ENCODE assay signal across 1 cellular context in genomic region chr9:98176391-98177259, GRCh38.
TF ChIP-seq lines count a peak whose summit lies in the region.

No MANE protein-coding gene starts in this region.

TF ChIP-seq in K562, 482 proteins besides CTCF, POLR2A, EP300 and RAD21:
- TF ChIP-seq, protein P1, sequence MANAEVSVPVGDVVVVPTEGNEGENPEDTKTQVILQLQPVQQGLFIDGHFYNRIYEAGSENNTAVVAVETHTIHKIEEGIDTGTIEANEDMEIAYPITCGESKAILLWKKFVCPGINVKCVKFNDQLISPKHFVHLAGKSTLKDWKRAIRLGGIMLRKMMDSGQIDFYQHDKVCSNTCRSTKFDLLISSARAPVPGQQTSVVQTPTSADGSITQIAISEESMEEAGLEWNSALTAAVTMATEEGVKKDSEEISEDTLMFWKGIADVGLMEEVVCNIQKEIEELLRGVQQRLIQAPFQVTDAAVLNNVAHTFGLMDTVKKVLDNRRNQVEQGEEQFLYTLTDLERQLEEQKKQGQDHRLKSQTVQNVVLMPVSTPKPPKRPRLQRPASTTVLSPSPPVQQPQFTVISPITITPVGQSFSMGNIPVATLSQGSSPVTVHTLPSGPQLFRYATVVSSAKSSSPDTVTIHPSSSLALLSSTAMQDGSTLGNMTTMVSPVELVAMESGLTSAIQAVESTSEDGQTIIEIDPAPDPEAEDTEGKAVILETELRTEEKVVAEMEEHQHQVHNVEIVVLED (CRISPR knock-in tag; IDR thresholded peaks at IDR 0.05) = no peak
- TF ChIP-seq SPI1 (IDR thresholded peaks at IDR 0.05; ENCODE audit: borderline replicate concordance, low read depth, low read length) (peak; percentile 21; the same call in 1 of the 2 replicates), CBFB (CRISPR knock-in tag; IDR thresholded peaks at IDR 0.05) (no peak)
TF ChIP-seq in K562: peak in this region for 1.
